Comparison of ENCODE assay signal across 8 cellular contexts in the genomic region with DNA sequence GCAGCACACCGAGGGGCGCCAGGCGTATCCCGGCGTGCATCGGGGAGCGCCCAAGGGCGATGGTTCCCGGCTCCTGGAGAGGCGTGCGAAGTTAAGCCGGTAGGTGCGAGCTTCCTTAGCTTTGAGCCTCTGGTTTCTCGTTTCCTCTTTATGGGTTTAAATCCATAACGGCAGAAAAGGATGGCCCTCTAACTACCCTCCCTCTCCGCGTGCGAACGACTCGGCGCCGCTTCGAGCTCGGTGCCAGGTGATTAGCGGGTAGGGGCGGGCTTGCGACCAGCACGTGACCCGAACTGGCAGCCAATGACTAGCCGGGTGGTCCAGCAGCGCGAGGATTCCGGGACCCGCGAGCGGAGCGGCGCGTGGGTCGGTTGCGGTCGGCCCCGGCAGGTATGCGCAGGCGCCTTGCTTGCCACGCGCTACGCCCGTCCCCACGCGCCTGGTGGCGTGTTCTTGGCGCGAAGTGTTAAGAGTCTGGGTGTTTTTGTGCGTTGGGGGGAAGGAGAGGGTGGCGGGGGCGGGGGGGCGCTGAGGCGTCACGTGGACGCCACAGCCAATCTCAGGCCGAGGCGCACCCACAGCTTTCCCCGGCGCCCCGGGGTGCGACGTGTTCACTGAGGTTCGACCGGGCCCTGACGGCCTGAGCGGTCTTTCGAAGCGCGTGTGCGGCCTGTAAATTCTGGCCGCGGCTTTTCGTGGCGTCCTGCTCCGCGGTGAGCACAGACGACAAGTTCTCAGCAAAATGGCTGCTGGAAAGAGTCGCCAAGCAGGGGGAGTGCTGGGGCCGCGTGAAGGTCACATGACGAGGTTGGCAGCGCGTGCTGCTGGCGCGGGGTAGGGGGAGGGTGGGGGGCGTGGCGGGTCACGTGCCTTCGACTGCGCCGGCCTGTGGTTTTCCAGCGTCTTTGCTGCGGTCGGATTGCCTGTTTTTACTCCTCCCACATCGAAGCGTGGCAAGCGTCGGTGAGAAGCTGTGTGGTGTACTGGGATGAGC. TPM values are rescaled to one million over a fixed set of nuclear protein-coding genes. Genes with fewer than 3 reads are reported as not detected.
A peak's percentile ranks its signal among the peaks of the same experiment; 100 is the strongest.
DNase-seq lines count a peak whose midpoint lies in the region; ATAC-seq, FAIRE-seq and TF ChIP-seq lines count a peak whose summit lies in the region.

No MANE protein-coding gene starts in this region.

- H2AFZ ChIP-seq in GM12878 (ENCODE audit: control insufficient read depth, low read depth, low read length) = peak overlapping the region; percentile 85

- in situ Hi-C loops in GM12878 (cut with MboI) = no loop called here

- POLR2A ChIA-PET in GM12878 (lab: Charles Lee) = interaction anchor here (0.6 kb wide), 1 partner anchor 232 kb away, joined by 3 read pairs; no protein-coding TSS in a partner anchor

- H3K27ac ChIP-seq in 22Rv1 = peak overlapping the region; percentile 92
- H3K27ac ChIP-seq in GM12878 (ENCODE audit: control insufficient read depth, insufficient read depth) = no peak overlapping the region

- intact Hi-C loops in GM12878 (cut with micrococcal nuclease; ENCODE audit: unreplicated experiment) = no loop called here

- no peak; the same call in 1 of the 2 replicates for TF ChIP-seq POLR2A in GM12878 (IDR thresholded peaks at IDR 0.05; ENCODE audit: low read depth, low read length)

- DNase-seq in NCI-H187 (lab: John Stamatoyannopoulos, UW) = peak; percentile 72 to 73
- peak; percentile 88 for DNase-seq in UCSD-AML1 (lab: John Stamatoyannopoulos, UW; ENCODE audit: unreplicated experiment)
- DNase-seq in GM12878 (ENCODE audit: low read depth, low spot score) = peak; percentile 28
- DNase-seq in hypothalamus (lab: John Stamatoyannopoulos, UW) = peak; percentile 48 to 98 (median 84)
- DNase-seq in renal cortical epithelial cell (ENCODE audit: low read depth) = peak; percentile 58
- peak; percentile 95 for DNase-seq in urothelium cell line (ENCODE audit: low spot score)

- H3K4me2 ChIP-seq in GM12878 (ENCODE audit: control insufficient read depth, insufficient read depth) = peak overlapping the region; percentile 74

- no peak for TF ChIP-seq CTCF in 22Rv1 (IDR thresholded peaks at IDR 0.05)
- TF ChIP-seq CTCF in GM12878 (IDR thresholded peaks at IDR 0.05 in 2 of 3, conservative IDR thresholded peaks at IDR 0.05 in 1 of 3; ENCODE audit: control insufficient read depth in 2 of 3, extremely low read depth in 1 of 3, insufficient read depth in 1 of 3, low read depth in 3 of 3, low read length in 3 of 3) = no peak

- no peaks in the 10 kb centered on the region for H3K36me3 ChIP-seq in GM12878 (ENCODE audit: control insufficient read depth in 2 of 2, insufficient read depth in 2 of 2, low read length in 1 of 2)

- no peak for TF ChIP-seq EP300 in GM12878 (IDR thresholded peaks at IDR 0.05; ENCODE audit: borderline replicate concordance in 1 of 2, control insufficient read depth in 1 of 2, low read depth in 2 of 2, low read length in 2 of 2)

- RAD21 ChIA-PET in GM12878 (lab: Charles Lee; ENCODE audit: unreplicated experiment) = no interaction called here

- no peaks in the 10 kb centered on the region for H3K27me3 ChIP-seq in GM12878 (replicated peaks in 1 of 2; ENCODE audit: control insufficient read depth in 2 of 2, insufficient read depth in 2 of 2, low read length in 1 of 2)

- peak overlapping the region; percentile 68 for H3K4me3 ChIP-seq in GM12878

- H3K9ac ChIP-seq in GM12878 (ENCODE audit: control insufficient read depth, insufficient read depth, low read length) = no peak overlapping the region

- SMC1A ChIA-PET in GM12878 (lab: Charles Lee; ENCODE audit: uncharacterized antibody, unreplicated experiment) = no interaction called here

- H4K20me1 ChIP-seq in GM12878 (ENCODE audit: control insufficient read depth, insufficient read depth) = no peaks in the 10 kb centered on the region

- H3K9me3 ChIP-seq in GM12878 (replicated peaks; ENCODE audit: control insufficient read depth, insufficient read depth, low read length) = no peaks in the 10 kb centered on the region; the same call in 2 of the 3 replicates

- ATAC-seq in GM19397 (IDR thresholded peaks at IDR 0.05; ENCODE audit: unreplicated experiment) = peak; percentile 55
- ATAC-seq in GM12878 = peak; percentile 64

- BruUV-seq in GM12878 (replicated peaks; lab: Mats Ljungman, UMichigan) = no TSS peak

- FAIRE-seq in GM12878 (lab: Jason Lieb, UNC) (peak; percentile 38), urothelium cell line (lab: Jason Lieb, UNC) (peak; percentile 98)

- 52% methylated on average over 97 of the region's 104 CpGs for WGBS in GM12878 (ENCODE audit: insufficient coverage, insufficient replicate concordance, low lambda C conversion rate, missing lambda C conversion rate)

- no peak for TF ChIP-seq RAD21 in GM12878 (IDR thresholded peaks at IDR 0.05; ENCODE audit: insufficient read depth, low read depth, low read length)

- peaks cover 5% of the 10 kb centered on the region for H3K4me1 ChIP-seq in GM12878 (ENCODE audit: control insufficient read depth, insufficient read depth, low read length)

- H3K79me2 ChIP-seq in GM12878 (ENCODE audit: control insufficient read depth, insufficient read depth, low read length) = no peaks in the 10 kb centered on the region

- CTCF ChIA-PET in GM12878 (lab: Yijun Ruan, JAX) = interaction anchor here (1.5 kb wide), 1 partner anchor 283 kb away, joined by 4 read pairs; no protein-coding TSS in a partner anchor

TF ChIP-seq in GM12878, 131 proteins besides CTCF, POLR2A, EP300 and RAD21 (continues in another document):
- TF ChIP-seq POLR2AphosphoS2 (IDR thresholded peaks at IDR 0.05; ENCODE audit: low read depth, low read length) (no peak), ATF7 (IDR thresholded peaks at IDR 0.05; ENCODE audit: low read depth) (no peak), ZNF384 (IDR thresholded peaks at IDR 0.05; ENCODE audit: borderline replicate concordance, low read depth, low read length) (no peak), STAT3 (IDR thresholded peaks at IDR 0.05; ENCODE audit: low read depth, low read length) (no peak), RELA (IDR thresholded peaks at IDR 0.05; ENCODE audit: borderline replicate concordance, partially characterized antibody) (no peak), SREBF1 (IDR thresholded peaks at IDR 0.05; ENCODE audit: low read length) (no peak), ZNF687 (IDR thresholded peaks at IDR 0.05) (peak; percentile 83), KDM1A (IDR thresholded peaks at IDR 0.05; ENCODE audit: borderline replicate concordance) (no peak), IKZF2 (IDR thresholded peaks at IDR 0.05) (no peak)
- TF ChIP-seq, protein P1, sequence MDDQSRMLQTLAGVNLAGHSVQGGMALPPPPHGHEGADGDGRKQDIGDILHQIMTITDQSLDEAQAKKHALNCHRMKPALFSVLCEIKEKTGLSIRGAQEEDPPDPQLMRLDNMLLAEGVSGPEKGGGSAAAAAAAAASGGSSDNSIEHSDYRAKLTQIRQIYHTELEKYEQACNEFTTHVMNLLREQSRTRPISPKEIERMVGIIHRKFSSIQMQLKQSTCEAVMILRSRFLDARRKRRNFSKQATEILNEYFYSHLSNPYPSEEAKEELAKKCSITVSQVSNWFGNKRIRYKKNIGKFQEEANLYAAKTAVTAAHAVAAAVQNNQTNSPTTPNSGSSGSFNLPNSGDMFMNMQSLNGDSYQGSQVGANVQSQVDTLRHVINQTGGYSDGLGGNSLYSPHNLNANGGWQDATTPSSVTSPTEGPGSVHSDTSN (IDR thresholded peaks at IDR 0.05; ENCODE audit: insufficient replicate concordance, low read depth, low read length) = no peak

RNA-seq across cellular contexts. Expression of gene MGA, which starts 38.7 kb away (rescaled TPM):
- total RNA-seq in GM12878 (2013; cell fraction: nucleolus; rRNA removed) = 153 and 159 TPM in 2 replicates
- total RNA-seq in GM12878 (2014; rRNA removed) (18.4 and 20.5 TPM in 2 replicates), GM12878 (2014; rRNA removed; fragmentation: Illumina TruSeq; extraction: Trizol) (28.1 and 28.5 TPM in 2 replicates), GM12878 (2021) (25.6 and 29.6 TPM in 2 replicates), renal cortical epithelial cell (21.7 and 74.0 TPM in 2 replicates)
- polyA plus RNA-seq in GM12878 (2011; ENCODE audit: low read depth) = 4.2 TPM
- polyA plus RNA-seq in GM12878 (2011; rRNA removed) (11.1 and 12.2 TPM in 2 replicates), GM12878 (2014; fragmentation: Illumina TruSeq; extraction: Trizol) (15.6 and 17.6 TPM in 2 replicates), GM12878 (2014; fragmentation: Nextera tagmentation; extraction: Ambion mirVana) (1 to 10 TPM; 2.6 to 2.8 TPM), GM12878 (2014; rRNA removed) (7.9 and 8.3 TPM in 2 replicates), GM12878 (2016; fragmentation: Nextera tagmentation; extraction: Ambion mirVana) (10 to 100 TPM; 21.6 to 21.7 TPM)
- polyA plus RNA-seq in GM12878 (2011; cell fraction: cytosol; rRNA removed) = 6.3 and 7.9 TPM in 2 replicates
- polyA plus RNA-seq in GM12878 (2011; cell fraction: nucleus; rRNA removed) = 11.7 and 15.1 TPM in 2 replicates
- 5.9 and 7.7 TPM in 2 replicates for polyA plus RNA-seq in GM12878 (2012)
- polyA minus RNA-seq in GM12878 (2011; rRNA and poly(A)+ RNA removed) = 41.3 and 69.1 TPM in 2 replicates
- polyA minus RNA-seq in GM12878 (2011; cell fraction: cytosol; rRNA and poly(A)+ RNA removed) = 13.4 and 17.0 TPM in 2 replicates
- polyA minus RNA-seq in GM12878 (2011; cell fraction: nucleus; rRNA and poly(A)+ RNA removed) = 21.0 and 29.9 TPM in 2 replicates

Comparison
In these comparisons a context has a peak if more than half of its experiments do, and no peak if none do; other contexts are left out.
1. DNase-seq: peak in every context shown above with its lines; median percentile 95 in urothelium cell line; 88 in UCSD-AML1; 84 in hypothalamus; 72 in NCI-H187; 58 in renal cortical epithelial cell; 28 in GM12878.